In the genomic region with DNA sequence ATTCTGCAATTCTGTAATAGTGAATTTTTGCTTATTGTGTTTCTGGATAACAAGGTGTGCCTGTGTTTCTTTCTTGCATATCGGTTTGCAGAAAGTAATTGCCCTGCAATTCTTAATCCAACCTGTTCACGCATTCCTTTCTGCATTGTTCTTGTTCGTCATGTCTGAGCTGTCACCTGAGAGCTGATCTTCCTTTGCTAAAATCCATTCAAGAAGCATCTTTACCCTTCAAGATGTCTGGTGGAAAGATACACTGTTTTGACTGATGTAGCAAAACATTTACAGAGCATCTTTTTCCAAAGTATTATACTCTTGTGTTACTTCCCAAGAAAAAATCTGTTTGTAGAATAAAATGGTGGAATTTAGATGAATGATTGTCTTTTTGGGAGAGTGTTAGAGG, we compare ENCODE assay signal across 8 cellular contexts.
"Had no signal": no experiment of that assay in that cellular context is flagged by ENCODE, and none has a peak within 500 bp of the region (broad histone marks: within the 10 kb centered on the region; RNA-seq: fewer than 3 reads in every experiment).

No MANE protein-coding gene starts in this region.

- H3K27ac ChIP-seq: HL-60, KMS-11 had no signal

- H3K9ac ChIP-seq: KMS-11 had no signal

- H3K4me2 ChIP-seq: KMS-11 had no signal

- ATAC-seq: HepG2, K562 had no signal

- FAIRE-seq: HepG2, HTR-8/SVneo, K562 had no signal

- DNase-seq: IMR-90, KBM-7, KG1 had no signal

- H3K4me3 ChIP-seq: K562 had no signal
